ENCODE assay signal across 29 cellular contexts in genomic region chrX:16700734-16701133, GRCh38. TPM values are rescaled to one million over a fixed set of nuclear protein-coding genes. Genes with fewer than 3 reads are reported as not detected.
"Had no signal": no experiment of that assay in that cellular context is flagged by ENCODE, and none has a peak within 500 bp of the region (broad histone marks: within the 10 kb centered on the region; RNA-seq: fewer than 3 reads in every experiment).

No MANE protein-coding gene starts in this region.

- H3K27me3 Mint-ChIP-seq: activated naive CD8-positive, alpha-beta T cell treated with anti-CD3 and anti-CD28 coated beads, Interleukin-2, amount 10 ng/mL, durations not matched to agents 7 days and 5 days had no signal

- H3K27ac Mint-ChIP-seq: activated CD8-positive, alpha-beta T cell treated with anti-CD3 and anti-CD28 coated beads, Interleukin-2, amount 10 ng/mL, durations not matched to agents 7 days and 5 days; activated naive CD8-positive, alpha-beta T cell treated with anti-CD3 and anti-CD28 coated beads, Interleukin-2, amount 10 ng/mL, durations not matched to agents 7 days and 5 days; T-helper 1 cell treated with Interleukin-12 subunit alpha and Interleukin-12 subunit beta and Interleukin-4 antibody, amounts not matched to agents 30 μg/mL and 1 μg/mL, for 36 hours; WTC11 had no signal

- H3K36me3 ChIP-seq: adrenal gland, MG63, Peyer's patch had no signal

- H3K36me3 Mint-ChIP-seq: activated naive CD8-positive, alpha-beta T cell treated with anti-CD3 and anti-CD28 coated beads, Interleukin-2, amount 10 ng/mL, durations not matched to agents 7 days and 5 days had no signal

- H3K9me3 ChIP-seq: adrenal gland, MG63, Peyer's patch, SJCRH30 had no signal

- H3K4me1 ChIP-seq: Peyer's patch, SJCRH30 had no signal

- H3K27me3 ChIP-seq: adrenal gland, MG63, Peyer's patch, SJCRH30 had no signal

- H3K27ac ChIP-seq: Peyer's patch, RWPE1, SJCRH30 had no signal

- H3K4me3 Mint-ChIP-seq: activated CD8-positive, alpha-beta T cell treated with anti-CD3 and anti-CD28 coated beads, Interleukin-2, amount 10 ng/mL, durations not matched to agents 7 days and 5 days; activated naive CD8-positive, alpha-beta T cell treated with anti-CD3 and anti-CD28 coated beads, Interleukin-2, amount 10 ng/mL, durations not matched to agents 7 days and 5 days; T-helper 1 cell treated with Interleukin-12 subunit alpha and Interleukin-12 subunit beta and Interleukin-4 antibody, amounts not matched to agents 30 μg/mL and 1 μg/mL, for 36 hours; WTC11 had no signal

- H3K4me3 ChIP-seq: adrenal gland, MG63, Peyer's patch, SJCRH30 had no signal

- H3K4me1 Mint-ChIP-seq: activated naive CD8-positive, alpha-beta T cell treated with anti-CD3 and anti-CD28 coated beads, Interleukin-2, amount 10 ng/mL, durations not matched to agents 7 days and 5 days had no signal

- H3K9me3 Mint-ChIP-seq: activated naive CD8-positive, alpha-beta T cell treated with anti-CD3 and anti-CD28 coated beads, Interleukin-2, amount 10 ng/mL, durations not matched to agents 7 days and 5 days; T-helper 1 cell treated with Interleukin-12 subunit alpha and Interleukin-12 subunit beta and Interleukin-4 antibody, amounts not matched to agents 30 μg/mL and 1 μg/mL, for 36 hours; WTC11 had no signal

- DNase-seq: activated CD4-positive, alpha-beta T cell treated with anti-CD3 and anti-CD28 coated beads for 48 hours; activated CD4-positive, alpha-beta T cell treated with anti-CD3 and anti-CD28 coated beads, Interleukin-2, amount 50 U/mL, for 4 hours; activated CD4-positive, CD25-positive, alpha-beta regulatory T cell treated with anti-CD3 and anti-CD28 coated beads, Interleukin-2, amount 50 U/mL, for 72 hours; activated CD8-positive, alpha-beta memory T cell treated with anti-CD3 and anti-CD28 coated beads, Interleukin-2, amount 50 U/mL, for 48 hours; activated CD8-positive, alpha-beta T cell treated with anti-CD3 and anti-CD28 coated beads, Interleukin-2, amount 10 ng/mL, durations not matched to agents 7 days and 5 days; activated naive CD4-positive, alpha-beta T cell treated with anti-CD3 and anti-CD28 coated beads, Interleukin-2, amount 50 U/mL, for 16 hours; activated naive CD8-positive, alpha-beta T cell treated with anti-CD3 and anti-CD28 coated beads, Interleukin-2, amount 10 ng/mL, durations not matched to agents 7 days and 5 days; activated T-cell treated with anti-CD3 and anti-CD28 coated beads, Interleukin-2, amount 50 U/mL, for 1 hour; adrenal gland; anterior cingulate cortex; central memory CD4-positive, alpha-beta T cell; MG63; NCI-H1105; NCI-H1436; NCI-H1694 treated with DMSO at 0.1 percent for 48 hours; NCI-H2029 treated with DMSO at 0.1 percent for 48 hours; NCI-H345; NCI-H510A; NCI-H526 treated with DMSO at 0.1 percent for 48 hours; NK-92 treated with Interleukin-12 subunit alpha and Interleukin-12 subunit beta, amount 100 ng/mL, for 24 hours; Peyer's patch; Right ventricle myocardium superior; SJCRH30; SW 1271 had no signal

- ATAC-seq: activated CD8-positive, alpha-beta T cell treated with anti-CD3 and anti-CD28 coated beads, Interleukin-2, amount 10 ng/mL, durations not matched to agents 7 days and 5 days; SK-N-SH treated with all-trans-retinoic acid at 6 μM for 48 hours; WTC11 had no signal

RNA-seq across cellular contexts. Expression of gene S100G, which starts 50.8 kb away (rescaled TPM):
- total RNA-seq: activated CD8-positive, alpha-beta T cell treated with anti-CD3 and anti-CD28 coated beads, Interleukin-2, amount 10 ng/mL, durations not matched to agents 7 days and 5 days; activated naive CD8-positive, alpha-beta T cell treated with anti-CD3 and anti-CD28 coated beads, Interleukin-2, amount 10 ng/mL, durations not matched to agents 7 days and 5 days; adrenal gland; bronchial epithelial cell; Peyer's patch; Right ventricle myocardium superior; SJCRH30; WTC11 had no signal
